Comparison of ENCODE assay signal across 1 cellular context in the genomic region with DNA sequence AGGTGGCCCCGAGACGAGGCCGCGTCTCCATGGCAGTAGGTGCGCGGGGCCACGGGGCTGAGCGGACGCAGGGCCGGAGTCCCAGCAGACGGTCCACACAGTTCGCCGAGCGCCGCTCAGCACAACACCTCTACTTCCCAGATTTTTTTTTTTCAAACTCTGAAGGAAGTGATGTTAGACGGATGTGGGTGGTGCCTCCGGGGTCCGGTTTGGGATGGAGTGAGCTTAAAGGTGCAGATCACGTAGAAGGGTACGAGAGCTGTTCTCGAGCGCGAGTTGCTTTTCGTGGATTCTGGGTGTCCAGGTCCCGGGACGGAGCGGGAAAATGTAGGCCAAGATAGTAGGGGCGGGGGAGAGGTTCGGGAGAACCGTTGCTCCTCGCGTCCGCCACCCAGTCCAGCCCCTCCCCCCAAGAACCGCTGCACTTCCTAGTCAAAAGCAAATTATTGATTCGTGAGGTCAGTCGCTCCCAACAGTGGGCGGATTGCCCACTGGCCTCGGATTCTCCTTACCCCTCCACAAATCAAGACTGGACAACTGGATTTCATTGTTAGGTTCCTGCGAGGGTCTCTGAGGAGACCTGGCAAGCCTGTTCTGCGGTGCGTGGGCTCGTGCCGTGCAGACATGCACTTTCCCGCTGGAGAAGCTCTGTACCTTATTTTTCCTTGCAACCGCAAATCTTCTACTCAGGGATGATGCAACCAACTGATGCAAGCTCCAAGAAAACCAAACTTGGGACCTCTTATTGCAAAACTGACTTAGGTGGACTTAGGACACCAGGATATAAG.
TF ChIP-seq lines count a peak whose summit lies in the region.

A gene (minus strand): TSS at position 126 of the 788 bp plus-strand sequence. CDS start 95 bp downstream, at position 31.

TF ChIP-seq in K562, 482 proteins besides CTCF, POLR2A, EP300 and RAD21 (continued from another document and continues in another):
- TF ChIP-seq, protein P1, sequence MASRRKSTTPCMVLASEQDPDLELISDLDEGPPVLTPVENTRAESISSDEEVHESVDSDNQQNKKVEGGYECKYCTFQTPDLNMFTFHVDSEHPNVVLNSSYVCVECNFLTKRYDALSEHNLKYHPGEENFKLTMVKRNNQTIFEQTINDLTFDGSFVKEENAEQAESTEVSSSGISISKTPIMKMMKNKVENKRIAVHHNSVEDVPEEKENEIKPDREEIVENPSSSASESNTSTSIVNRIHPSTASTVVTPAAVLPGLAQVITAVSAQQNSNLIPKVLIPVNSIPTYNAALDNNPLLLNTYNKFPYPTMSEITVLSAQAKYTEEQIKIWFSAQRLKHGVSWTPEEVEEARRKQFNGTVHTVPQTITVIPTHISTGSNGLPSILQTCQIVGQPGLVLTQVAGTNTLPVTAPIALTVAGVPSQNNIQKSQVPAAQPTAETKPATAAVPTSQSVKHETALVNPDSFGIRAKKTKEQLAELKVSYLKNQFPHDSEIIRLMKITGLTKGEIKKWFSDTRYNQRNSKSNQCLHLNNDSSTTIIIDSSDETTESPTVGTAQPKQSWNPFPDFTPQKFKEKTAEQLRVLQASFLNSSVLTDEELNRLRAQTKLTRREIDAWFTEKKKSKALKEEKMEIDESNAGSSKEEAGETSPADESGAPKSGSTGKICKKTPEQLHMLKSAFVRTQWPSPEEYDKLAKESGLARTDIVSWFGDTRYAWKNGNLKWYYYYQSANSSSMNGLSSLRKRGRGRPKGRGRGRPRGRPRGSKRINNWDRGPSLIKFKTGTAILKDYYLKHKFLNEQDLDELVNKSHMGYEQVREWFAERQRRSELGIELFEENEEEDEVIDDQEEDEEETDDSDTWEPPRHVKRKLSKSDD (conservative IDR thresholded peaks at IDR 0.05; ENCODE audit: low read length), result 0 out of 2 replicates have a peak, but pooled peaks have one; percentile 42
- peak; percentile 90 for TF ChIP-seq CTBP1 (IDR thresholded peaks at IDR 0.05; ENCODE audit: borderline replicate concordance)
- no peak for TF ChIP-seq WHSC1 (IDR thresholded peaks at IDR 0.05; ENCODE audit: low read length)
- TF ChIP-seq CHCHD3 (CRISPR knock-in tag; IDR thresholded peaks at IDR 0.05), result 0 out of 2 replicates have a peak, but pooled peaks have one; percentile 5
- no peak for TF ChIP-seq MTA1 (IDR thresholded peaks at IDR 0.05; ENCODE audit: borderline replicate concordance)
- TF ChIP-seq SIN3B (IDR thresholded peaks at IDR 0.05; ENCODE audit: low read depth), result no peak; the same call in 1 of the 2 replicates
- TF ChIP-seq RBFOX2 (IDR thresholded peaks at IDR 0.05; ENCODE audit: low read depth, low read length), result peak; percentile 96
- TF ChIP-seq, protein P2, sequence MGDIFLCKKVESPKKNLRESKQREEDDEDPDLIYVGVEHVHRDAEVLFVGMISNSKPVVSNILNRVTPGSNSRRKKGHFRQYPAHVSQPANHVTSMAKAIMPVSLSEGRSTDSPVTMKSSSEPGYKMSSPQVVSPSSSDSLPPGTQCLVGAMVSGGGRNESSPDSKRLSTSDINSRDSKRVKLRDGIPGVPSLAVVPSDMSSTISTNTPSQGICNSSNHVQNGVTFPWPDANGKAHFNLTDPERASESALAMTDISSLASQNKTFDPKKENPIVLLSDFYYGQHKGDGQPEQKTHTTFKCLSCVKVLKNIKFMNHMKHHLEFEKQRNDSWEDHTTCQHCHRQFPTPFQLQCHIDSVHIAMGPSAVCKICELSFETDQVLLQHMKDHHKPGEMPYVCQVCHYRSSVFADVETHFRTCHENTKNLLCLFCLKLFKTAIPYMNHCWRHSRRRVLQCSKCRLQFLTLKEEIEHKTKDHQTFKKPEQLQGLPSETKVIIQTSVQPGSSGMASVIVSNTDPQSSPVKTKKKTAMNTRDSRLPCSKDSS (IDR thresholded peaks at IDR 0.05; ENCODE audit: low read depth, partially characterized antibody), result no peak
- TF ChIP-seq, protein P3, sequence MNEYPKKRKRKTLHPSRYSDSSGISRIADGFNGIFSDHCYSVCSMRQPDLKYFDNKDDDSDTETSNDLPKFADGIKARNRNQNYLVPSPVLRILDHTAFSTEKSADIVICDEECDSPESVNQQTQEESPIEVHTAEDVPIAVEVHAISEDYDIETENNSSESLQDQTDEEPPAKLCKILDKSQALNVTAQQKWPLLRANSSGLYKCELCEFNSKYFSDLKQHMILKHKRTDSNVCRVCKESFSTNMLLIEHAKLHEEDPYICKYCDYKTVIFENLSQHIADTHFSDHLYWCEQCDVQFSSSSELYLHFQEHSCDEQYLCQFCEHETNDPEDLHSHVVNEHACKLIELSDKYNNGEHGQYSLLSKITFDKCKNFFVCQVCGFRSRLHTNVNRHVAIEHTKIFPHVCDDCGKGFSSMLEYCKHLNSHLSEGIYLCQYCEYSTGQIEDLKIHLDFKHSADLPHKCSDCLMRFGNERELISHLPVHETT (CRISPR knock-in tag; conservative IDR thresholded peaks at IDR 0.05 in 1 of 2, IDR thresholded peaks at IDR 0.05 in 1 of 2), result no peak
- TF ChIP-seq FUS (optimal IDR thresholded peaks at IDR 0.05; ENCODE audit: low read depth, low read length), result no peak
- TF ChIP-seq, protein P4, sequence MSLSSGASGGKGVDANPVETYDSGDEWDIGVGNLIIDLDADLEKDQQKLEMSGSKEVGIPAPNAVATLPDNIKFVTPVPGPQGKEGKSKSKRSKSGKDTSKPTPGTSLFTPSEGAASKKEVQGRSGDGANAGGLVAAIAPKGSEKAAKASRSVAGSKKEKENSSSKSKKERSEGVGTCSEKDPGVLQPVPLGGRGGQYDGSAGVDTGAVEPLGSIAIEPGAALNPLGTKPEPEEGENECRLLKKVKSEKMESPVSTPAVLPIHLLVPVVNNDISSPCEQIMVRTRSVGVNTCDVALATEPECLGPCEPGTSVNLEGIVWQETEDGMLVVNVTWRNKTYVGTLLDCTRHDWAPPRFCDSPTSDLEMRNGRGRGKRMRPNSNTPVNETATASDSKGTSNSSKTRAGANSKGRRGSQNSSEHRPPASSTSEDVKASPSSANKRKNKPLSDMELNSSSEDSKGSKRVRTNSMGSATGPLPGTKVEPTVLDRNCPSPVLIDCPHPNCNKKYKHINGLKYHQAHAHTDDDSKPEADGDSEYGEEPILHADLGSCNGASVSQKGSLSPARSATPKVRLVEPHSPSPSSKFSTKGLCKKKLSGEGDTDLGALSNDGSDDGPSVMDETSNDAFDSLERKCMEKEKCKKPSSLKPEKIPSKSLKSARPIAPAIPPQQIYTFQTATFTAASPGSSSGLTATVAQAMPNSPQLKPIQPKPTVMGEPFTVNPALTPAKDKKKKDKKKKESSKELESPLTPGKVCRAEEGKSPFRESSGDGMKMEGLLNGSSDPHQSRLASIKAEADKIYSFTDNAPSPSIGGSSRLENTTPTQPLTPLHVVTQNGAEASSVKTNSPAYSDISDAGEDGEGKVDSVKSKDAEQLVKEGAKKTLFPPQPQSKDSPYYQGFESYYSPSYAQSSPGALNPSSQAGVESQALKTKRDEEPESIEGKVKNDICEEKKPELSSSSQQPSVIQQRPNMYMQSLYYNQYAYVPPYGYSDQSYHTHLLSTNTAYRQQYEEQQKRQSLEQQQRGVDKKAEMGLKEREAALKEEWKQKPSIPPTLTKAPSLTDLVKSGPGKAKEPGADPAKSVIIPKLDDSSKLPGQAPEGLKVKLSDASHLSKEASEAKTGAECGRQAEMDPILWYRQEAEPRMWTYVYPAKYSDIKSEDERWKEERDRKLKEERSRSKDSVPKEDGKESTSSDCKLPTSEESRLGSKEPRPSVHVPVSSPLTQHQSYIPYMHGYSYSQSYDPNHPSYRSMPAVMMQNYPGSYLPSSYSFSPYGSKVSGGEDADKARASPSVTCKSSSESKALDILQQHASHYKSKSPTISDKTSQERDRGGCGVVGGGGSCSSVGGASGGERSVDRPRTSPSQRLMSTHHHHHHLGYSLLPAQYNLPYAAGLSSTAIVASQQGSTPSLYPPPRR (CRISPR knock-in tag; IDR thresholded peaks at IDR 0.05; ENCODE audit: borderline replicate concordance), result peak; percentile 85; the same call in 1 of the 2 replicates
- TF ChIP-seq SNRNP70 (optimal IDR thresholded peaks at IDR 0.05; ENCODE audit: low read depth, low read length), result no peak
- TF ChIP-seq, protein P5, sequence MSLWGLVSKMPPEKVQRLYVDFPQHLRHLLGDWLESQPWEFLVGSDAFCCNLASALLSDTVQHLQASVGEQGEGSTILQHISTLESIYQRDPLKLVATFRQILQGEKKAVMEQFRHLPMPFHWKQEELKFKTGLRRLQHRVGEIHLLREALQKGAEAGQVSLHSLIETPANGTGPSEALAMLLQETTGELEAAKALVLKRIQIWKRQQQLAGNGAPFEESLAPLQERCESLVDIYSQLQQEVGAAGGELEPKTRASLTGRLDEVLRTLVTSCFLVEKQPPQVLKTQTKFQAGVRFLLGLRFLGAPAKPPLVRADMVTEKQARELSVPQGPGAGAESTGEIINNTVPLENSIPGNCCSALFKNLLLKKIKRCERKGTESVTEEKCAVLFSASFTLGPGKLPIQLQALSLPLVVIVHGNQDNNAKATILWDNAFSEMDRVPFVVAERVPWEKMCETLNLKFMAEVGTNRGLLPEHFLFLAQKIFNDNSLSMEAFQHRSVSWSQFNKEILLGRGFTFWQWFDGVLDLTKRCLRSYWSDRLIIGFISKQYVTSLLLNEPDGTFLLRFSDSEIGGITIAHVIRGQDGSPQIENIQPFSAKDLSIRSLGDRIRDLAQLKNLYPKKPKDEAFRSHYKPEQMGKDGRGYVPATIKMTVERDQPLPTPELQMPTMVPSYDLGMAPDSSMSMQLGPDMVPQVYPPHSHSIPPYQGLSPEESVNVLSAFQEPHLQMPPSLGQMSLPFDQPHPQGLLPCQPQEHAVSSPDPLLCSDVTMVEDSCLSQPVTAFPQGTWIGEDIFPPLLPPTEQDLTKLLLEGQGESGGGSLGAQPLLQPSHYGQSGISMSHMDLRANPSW (CRISPR knock-in tag; IDR thresholded peaks at IDR 0.05), result peak; percentile 77; the same call in 1 of the 2 replicates
- TF ChIP-seq POLR2G (IDR thresholded peaks at IDR 0.05; ENCODE audit: low read depth, low read length), result peak; percentile 92
- TF ChIP-seq ZC3H8 (IDR thresholded peaks at IDR 0.05), result no peak
- no peak for TF ChIP-seq SRSF1 (IDR thresholded peaks at IDR 0.05; ENCODE audit: low read depth, low read length)
- peak; percentile 72 for TF ChIP-seq SMAD1 (IDR thresholded peaks at IDR 0.05; ENCODE audit: low read depth, low read length, partially characterized antibody)
- no peak for TF ChIP-seq PTBP1 (IDR thresholded peaks at IDR 0.05; ENCODE audit: low read depth, low read length)
- peak; percentile 7; the same call in 1 of the 2 replicates for TF ChIP-seq RB1 (IDR thresholded peaks at IDR 0.05; ENCODE audit: low read depth)
- TF ChIP-seq ZSCAN32 (CRISPR knock-in tag; IDR thresholded peaks at IDR 0.05), result peak; percentile 88
- TF ChIP-seq, protein P6, sequence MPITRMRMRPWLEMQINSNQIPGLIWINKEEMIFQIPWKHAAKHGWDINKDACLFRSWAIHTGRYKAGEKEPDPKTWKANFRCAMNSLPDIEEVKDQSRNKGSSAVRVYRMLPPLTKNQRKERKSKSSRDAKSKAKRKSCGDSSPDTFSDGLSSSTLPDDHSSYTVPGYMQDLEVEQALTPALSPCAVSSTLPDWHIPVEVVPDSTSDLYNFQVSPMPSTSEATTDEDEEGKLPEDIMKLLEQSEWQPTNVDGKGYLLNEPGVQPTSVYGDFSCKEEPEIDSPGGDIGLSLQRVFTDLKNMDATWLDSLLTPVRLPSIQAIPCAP (CRISPR knock-in tag; IDR thresholded peaks at IDR 0.05; ENCODE audit: borderline replicate concordance), result no peak
- peak; percentile 35 to 81; a peak in 1 of 4 replicates for TF ChIP-seq TEAD1 (CRISPR knock-in tag; IDR thresholded peaks at IDR 0.05)
- TF ChIP-seq, protein P7, sequence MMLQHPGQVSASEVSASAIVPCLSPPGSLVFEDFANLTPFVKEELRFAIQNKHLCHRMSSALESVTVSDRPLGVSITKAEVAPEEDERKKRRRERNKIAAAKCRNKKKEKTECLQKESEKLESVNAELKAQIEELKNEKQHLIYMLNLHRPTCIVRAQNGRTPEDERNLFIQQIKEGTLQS (IDR thresholded peaks at IDR 0.05), result peak; percentile 99
- TF ChIP-seq, protein P7 (CRISPR knock-in tag; conservative IDR thresholded peaks at IDR 0.05), result peak; percentile 93
- TF ChIP-seq, protein P8, sequence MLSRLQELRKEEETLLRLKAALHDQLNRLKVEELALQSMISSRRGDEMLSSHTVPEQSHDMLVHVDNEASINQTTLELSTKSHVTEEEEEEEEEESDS (CRISPR knock-in tag; IDR thresholded peaks at IDR 0.05), result no peak
- TF ChIP-seq KDM2B (CRISPR knock-in tag; IDR thresholded peaks at IDR 0.05), result no peak
- TF ChIP-seq ZNF699 (CRISPR knock-in tag; IDR thresholded peaks at IDR 0.05; ENCODE audit: insufficient replicate concordance), result no peak
- TF ChIP-seq, protein P9, sequence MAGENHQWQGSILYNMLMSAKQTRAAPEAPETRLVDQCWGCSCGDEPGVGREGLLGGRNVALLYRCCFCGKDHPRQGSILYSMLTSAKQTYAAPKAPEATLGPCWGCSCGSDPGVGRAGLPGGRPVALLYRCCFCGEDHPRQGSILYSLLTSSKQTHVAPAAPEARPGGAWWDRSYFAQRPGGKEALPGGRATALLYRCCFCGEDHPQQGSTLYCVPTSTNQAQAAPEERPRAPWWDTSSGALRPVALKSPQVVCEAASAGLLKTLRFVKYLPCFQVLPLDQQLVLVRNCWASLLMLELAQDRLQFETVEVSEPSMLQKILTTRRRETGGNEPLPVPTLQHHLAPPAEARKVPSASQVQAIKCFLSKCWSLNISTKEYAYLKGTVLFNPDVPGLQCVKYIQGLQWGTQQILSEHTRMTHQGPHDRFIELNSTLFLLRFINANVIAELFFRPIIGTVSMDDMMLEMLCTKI (IDR thresholded peaks at IDR 0.05; ENCODE audit: partially characterized antibody), result no peak
- no peak for TF ChIP-seq ZNF253 (CRISPR knock-in tag; conservative IDR thresholded peaks at IDR 0.05)
- peak; percentile 10; the same call in 1 of the 2 replicates for TF ChIP-seq SOX6 (IDR thresholded peaks at IDR 0.05)
- no peak for TF ChIP-seq MTA2 (IDR thresholded peaks at IDR 0.05; ENCODE audit: low read depth)
- TF ChIP-seq, protein P10, sequence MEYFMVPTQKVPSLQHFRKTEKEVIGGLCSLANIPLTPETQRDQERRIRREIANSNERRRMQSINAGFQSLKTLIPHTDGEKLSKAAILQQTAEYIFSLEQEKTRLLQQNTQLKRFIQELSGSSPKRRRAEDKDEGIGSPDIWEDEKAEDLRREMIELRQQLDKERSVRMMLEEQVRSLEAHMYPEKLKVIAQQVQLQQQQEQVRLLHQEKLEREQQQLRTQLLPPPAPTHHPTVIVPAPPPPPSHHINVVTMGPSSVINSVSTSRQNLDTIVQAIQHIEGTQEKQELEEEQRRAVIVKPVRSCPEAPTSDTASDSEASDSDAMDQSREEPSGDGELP (CRISPR knock-in tag; IDR thresholded peaks at IDR 0.05; ENCODE audit: borderline replicate concordance), result peak; percentile 74
- TF ChIP-seq ELF1 (tag; IDR thresholded peaks at IDR 0.05), result peak; percentile 73; the same call in 1 of the 2 replicates
- TF ChIP-seq LARP7 (IDR thresholded peaks at IDR 0.05), result no peak
- TF ChIP-seq PRPF4 (IDR thresholded peaks at IDR 0.05; ENCODE audit: insufficient read depth, low read depth, low read length, poor library complexity, severe bottlenecking), result no peak
- TF ChIP-seq POLR3G (IDR thresholded peaks at IDR 0.05; ENCODE audit: extremely low read depth, insufficient read length, insufficient replicate concordance), result no peak
- TF ChIP-seq RBBP5 (IDR thresholded peaks at IDR 0.05; ENCODE audit: borderline replicate concordance, insufficient read depth, low read length, poor library complexity, severe bottlenecking), result peak; percentile 94
- no peak for TF ChIP-seq GATA2 (CRISPR knock-in tag; IDR thresholded peaks at IDR 0.05)
- peak; percentile 18; the same call in 1 of the 2 replicates for TF ChIP-seq MBD2 (IDR thresholded peaks at IDR 0.05; ENCODE audit: borderline replicate concordance, low read depth)
- peak; percentile 94 for TF ChIP-seq POLR2B (IDR thresholded peaks at IDR 0.05; ENCODE audit: low read depth, partially characterized antibody)
